19 cellular contexts compared by ENCODE assay signal in genomic region chr6:165826487-165827189, GRCh38.
"Had no signal": no experiment of that assay in that cellular context is flagged by ENCODE, and none has a peak within 500 bp of the region (broad histone marks: within the 10 kb centered on the region; RNA-seq: fewer than 3 reads in every experiment).

No MANE protein-coding gene starts in this region.

- H3K4me3 ChIP-seq: esophagus squamous epithelium, left ventricle myocardium inferior, lung, right atrium auricular region, sigmoid colon, skin epidermis, tibial artery, uterus had no signal

- H3K4me3 Mint-ChIP-seq: immature natural killer cell, naive B cell had no signal

- ATAC-seq: foreskin keratinocyte, left cardiac atrium had no signal

- H3K27ac ChIP-seq: esophagus squamous epithelium, foreskin keratinocyte, left ventricle myocardium inferior, right atrium auricular region, sigmoid colon, skin epidermis, tibial artery, uterus had no signal

- H3K27me3 ChIP-seq: foreskin keratinocyte, right atrium auricular region, uterus had no signal

- H3K36me3 Mint-ChIP-seq: immature natural killer cell, naive B cell had no signal

- DNase-seq: cerebellar nuclear complex; dermis blood vessel endothelial cell; esophagus squamous epithelium; foreskin keratinocyte; immature natural killer cell; kidney; left cardiac atrium; left ventricle myocardium inferior; mesendoderm; naive B cell; posterior cingulate gyrus; sigmoid colon; stimulated activated CD4-positive, alpha-beta T cell treated with anti-CD3 and anti-CD28 coated beads, Interleukin-2, amount 100 ng/mL, for 24 hours; stimulated activated naive CD4-positive, alpha-beta T cell treated with Interleukin-2 at 50 U/mL for 16 hours; tibial artery; uterus had no signal

- H3K27ac Mint-ChIP-seq: immature natural killer cell, naive B cell had no signal

- H3K4me1 ChIP-seq: esophagus squamous epithelium, foreskin keratinocyte, right atrium auricular region, sigmoid colon, tibial artery, uterus had no signal

- H3K9me3 Mint-ChIP-seq: immature natural killer cell had no signal

- H3K9me3 ChIP-seq: esophagus squamous epithelium, left ventricle myocardium inferior, right atrium auricular region, sigmoid colon, tibial artery, uterus had no signal

- H3K36me3 ChIP-seq: esophagus squamous epithelium, left ventricle myocardium inferior, right atrium auricular region, sigmoid colon, tibial artery, uterus had no signal
